Comparison of ENCODE assay signal across 8 cellular contexts in the genomic region with DNA sequence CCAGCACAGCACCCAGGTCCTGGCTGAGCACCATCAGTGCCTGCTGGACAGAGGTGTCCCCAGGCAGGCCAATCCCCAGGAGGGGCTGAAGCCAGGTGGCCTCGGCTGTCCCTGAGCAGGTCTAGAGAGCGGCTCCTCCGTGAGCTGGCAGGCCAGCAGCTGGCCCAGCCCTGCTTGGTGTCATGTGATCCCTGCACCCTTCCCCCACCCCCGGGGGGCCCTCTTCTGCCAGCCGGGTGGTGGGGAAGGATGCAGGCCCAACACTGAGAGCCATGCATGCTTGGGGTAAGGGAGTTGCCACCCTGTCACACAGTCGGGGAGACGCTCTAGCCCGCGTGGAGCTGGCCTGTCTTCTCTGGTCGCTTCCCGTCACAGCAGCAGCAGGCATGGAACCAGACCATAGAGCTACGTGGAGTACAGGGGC. TPM values are rescaled to one million over a fixed set of nuclear protein-coding genes. Genes with fewer than 3 reads are reported as not detected.
A peak's percentile ranks its signal among the peaks of the same experiment; 100 is the strongest.
DNase-seq lines count a peak whose midpoint lies in the region; ATAC-seq, FAIRE-seq and TF ChIP-seq lines count a peak whose summit lies in the region.

No MANE protein-coding gene starts in this region.

- H3K27ac Mint-ChIP-seq in osteocyte (ENCODE audit: unreplicated experiment): peak overlapping the region; percentile 88

- POLR2A ChIA-PET in GM10248 (lab: Yijun Ruan, JAX): interaction anchor here (0.6 to 1.8 kb wide), 4 partner anchors 24 to 35 kb away, joined by 3 to 9 read pairs (median 5); no protein-coding TSS in a partner anchor

- H3K4me1 ChIP-seq in DND-41 (ENCODE audit: insufficient read depth, low read length): no peaks in the 10 kb centered on the region
- H3K4me1 ChIP-seq in esophagus (ENCODE audit: control insufficient read depth in 2 of 2, insufficient read depth in 2 of 2, low read length in 1 of 2): peaks cover 32 to 66% of the 10 kb centered on the region in 2 donors

- H3K9me3 Mint-ChIP-seq in osteocyte (ENCODE audit: unreplicated experiment): no peaks in the 10 kb centered on the region

- peaks cover 50% of the 10 kb centered on the region for H3K79me2 ChIP-seq in DND-41 (ENCODE audit: insufficient read depth, low read length)

- ATAC-seq in DND-41 (ENCODE audit: insufficient read depth, low read depth): peak; percentile 41; the same call in 2 of the 3 replicates

- H4K20me1 ChIP-seq in DND-41 (ENCODE audit: insufficient read depth, low read length): peaks cover 70% of the 10 kb centered on the region

- H3K36me3 ChIP-seq in DND-41 (ENCODE audit: insufficient read depth, low read length) (peaks cover 27% of the 10 kb centered on the region), esophagus (ENCODE audit: control insufficient read depth in 2 of 2, insufficient read depth in 2 of 2, low read length in 1 of 2) (peaks cover 11 to 29% of the 10 kb centered on the region in 2 donors)

- no peak for TF ChIP-seq CTCF in DND-41 (IDR thresholded peaks at IDR 0.05; ENCODE audit: borderline replicate concordance, extremely low read depth, low read length, poor library complexity, severe bottlenecking)
- TF ChIP-seq CTCF in osteocyte (IDR thresholded peaks at IDR 0.05): no peak
- TF ChIP-seq CTCF in GM10248 (IDR thresholded peaks at IDR 0.05; ENCODE audit: control extremely low read depth, extremely low read depth, low read depth, missing control alignments): no peak

- H3K4me3 ChIP-seq in DND-41 (ENCODE audit: low read depth in 1 of 2, low read length in 2 of 2): no peak overlapping the region
- H3K4me3 ChIP-seq in esophagus (ENCODE audit: low read depth in 1 of 2, low read length in 2 of 2): no peak overlapping the region

- peaks cover 9% of the 10 kb centered on the region for H3K36me3 Mint-ChIP-seq in osteocyte (ENCODE audit: unreplicated experiment)

- no peak for DNase-seq in DND-41
- DNase-seq in NCI-H69 (lab: John Stamatoyannopoulos, UW): peak; percentile 65
- DNase-seq in osteocyte (ENCODE audit: extremely low spot score, unreplicated experiment): no peak
- DNase-seq in LoVo (ENCODE audit: low spot score): no peak
- DNase-seq in cerebellar nuclear complex (lab: John Stamatoyannopoulos, UW): no peak
- DNase-seq in RCC 7860 (ENCODE audit: low spot score): no peak
- DNase-seq in GM10248 (ENCODE audit: extremely low spot score): no peak

- H3K9ac ChIP-seq in DND-41 (ENCODE audit: low read depth, low read length): no peak overlapping the region

- H3K9me3 ChIP-seq in DND-41 (ENCODE audit: insufficient read depth, low read length, severe bottlenecking): no peaks in the 10 kb centered on the region
- no peaks in the 10 kb centered on the region for H3K9me3 ChIP-seq in esophagus (ENCODE audit: control insufficient read depth in 2 of 2, insufficient read depth in 1 of 2, low read depth in 1 of 2, low read length in 1 of 2)

- no peaks in the 10 kb centered on the region for H3K27me3 Mint-ChIP-seq in osteocyte (ENCODE audit: unreplicated experiment)

- H2AFZ ChIP-seq in DND-41 (ENCODE audit: low read depth, low read length): no peak overlapping the region

- H3K27me3 ChIP-seq in DND-41 (ENCODE audit: insufficient read depth, low read length, poor library complexity) (no peaks in the 10 kb centered on the region), esophagus (ENCODE audit: control insufficient read depth in 1 of 2, insufficient read depth in 2 of 2, low read length in 2 of 2) (no peaks in the 10 kb centered on the region)

- H3K4me3 Mint-ChIP-seq in osteocyte (ENCODE audit: unreplicated experiment): peak overlapping the region; percentile 26

- H3K4me1 Mint-ChIP-seq in osteocyte (ENCODE audit: unreplicated experiment): peaks cover 54% of the 10 kb centered on the region

- no peak overlapping the region for H3K4me2 ChIP-seq in DND-41 (ENCODE audit: insufficient read depth, low read length)

- H3K27ac ChIP-seq in DND-41 (ENCODE audit: low read length) (no peak overlapping the region), esophagus (ENCODE audit: low read depth in 2 of 2, low read length in 1 of 2) (peak overlapping the region; percentile 62 to 79)

- FAIRE-seq in RCC 7860 (lab: Jason Lieb, UNC): no peak

- CTCF ChIA-PET in GM10248 (lab: Yijun Ruan, JAX): interaction anchor here (1.0 to 20.8 kb wide), 5 partner anchors 12 to 72 kb away, joined by 3 to 473 read pairs (median 4); no protein-coding TSS in a partner anchor

- 29 to 45% methylated on average over 12 of the region's 12 CpGs for WGBS in esophagus, 2 donors

RNA-seq across cellular contexts. Expression of a gene that starts 7.1 kb away (rescaled TPM):
- polyA plus RNA-seq in esophagus: 10 to 100 TPM; 47.8 to 67.9 TPM
- 35.1 and 38.4 TPM in 2 replicates for total RNA-seq in osteocyte

RNA-seq across cellular contexts. Expression of a gene that starts 49.8 kb away (rescaled TPM):
- 1 to 10 TPM; 2.1 to 3.7 TPM for polyA plus RNA-seq in esophagus
- total RNA-seq in osteocyte: 3.1 and 4.1 TPM in 2 replicates

RNA-seq across cellular contexts. Expression of a gene that starts 52.2 kb away (rescaled TPM):
- 1 to 10 TPM; 2.1 to 3.3 TPM for polyA plus RNA-seq in esophagus
- 1.3 and 1.9 TPM in 2 replicates for total RNA-seq in osteocyte
